Comparison of ENCODE assay signal across 31 cellular contexts in the genomic region with DNA sequence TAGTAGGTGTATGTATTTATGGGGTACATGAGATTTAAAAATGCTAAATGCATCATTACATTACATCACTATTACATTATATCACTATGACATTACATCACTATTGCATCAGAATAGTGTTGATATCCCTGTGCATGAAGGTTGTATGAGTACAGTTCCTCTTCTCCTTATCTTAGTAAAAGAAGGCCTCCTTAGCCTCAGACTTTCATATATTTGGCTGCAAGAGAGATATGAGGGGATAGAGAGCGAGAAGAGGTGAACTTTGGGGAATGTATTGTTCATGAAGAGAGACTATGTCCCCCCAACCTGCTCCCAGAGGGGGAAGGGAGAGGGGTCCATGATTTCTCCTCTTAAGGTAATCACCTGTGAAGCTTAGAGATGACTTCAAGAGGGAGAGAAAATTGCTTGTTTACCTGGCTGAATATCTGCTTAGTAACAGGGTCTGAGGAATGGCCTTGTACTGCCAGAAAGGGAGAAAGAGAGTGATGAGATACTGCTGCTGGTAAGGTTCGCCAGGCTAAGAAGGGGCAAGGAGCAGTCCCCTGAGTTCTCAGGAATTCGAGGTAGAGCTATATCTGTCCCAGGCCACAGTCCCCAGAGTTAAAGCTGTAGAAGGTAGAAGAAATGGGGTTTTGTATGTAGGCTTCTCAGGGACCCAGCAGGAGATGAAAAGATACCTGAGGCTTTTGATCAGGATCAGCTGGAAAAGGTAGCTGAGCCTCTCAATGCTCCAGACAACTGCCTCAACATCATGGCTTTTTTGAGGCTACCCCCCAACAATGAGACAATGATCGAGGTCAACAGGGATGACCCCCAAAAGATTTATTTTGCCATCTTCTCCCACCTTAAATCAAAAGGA.
A peak's percentile ranks its signal among the peaks of the same experiment; 100 is the strongest.
DNase-seq lines count a peak whose midpoint lies in the region; ATAC-seq and TF ChIP-seq lines count a peak whose summit lies in the region.
"Had no signal": no experiment of that assay in that cellular context is flagged by ENCODE, and none has a peak within 500 bp of the region (broad histone marks: within the 10 kb centered on the region; RNA-seq: fewer than 3 reads in every experiment).

No MANE protein-coding gene starts in this region.

- DNase-seq in GM23338 (ENCODE audit: low spot score) (no peak), OCI-LY7 (ENCODE audit: low spot score) (peak; percentile 14), fibroblast of the aortic adventitia (ENCODE audit: low read depth) (peak; percentile 4), D341Med (ENCODE audit: low spot score) (no peak), transverse colon (no peak)
- DNase-seq: activated CD4-positive, alpha-beta T cell treated with anti-CD3 and anti-CD28 coated beads, Interleukin-2, amount 10 ng/mL, durations not matched to agents 24 days and 14 days; activated naive CD4-positive, alpha-beta T cell; activated T-cell treated with anti-CD3 and anti-CD28 coated beads, Interleukin-2, amount 50 U/mL, for 24 hours; body of pancreas; DMS53; foreskin keratinocyte; heart left ventricle; islet precursor cell; left lung; NCI-H1417; NCI-H2029; NCI-H524 treated with DMSO at 0.1 percent for 48 hours; Peyer's patch; right cardiac atrium; SIG-M5; stimulated activated CD4-positive, alpha-beta T cell treated with anti-CD3 and anti-CD28 coated beads, Interleukin-1b, Interleukin-23, amount 100 ng/mL, for 48 hours; stomach; SW 1271; T-helper 9 cell had no signal

- no peaks in the 10 kb centered on the region for H4K20me1 ChIP-seq in BLaER1
- H4K20me1 ChIP-seq in GM23338 (replicated peaks; ENCODE audit: insufficient read depth): no peaks in the 10 kb centered on the region
- no peaks in the 10 kb centered on the region for H4K20me1 ChIP-seq in OCI-LY7 (ENCODE audit: insufficient read depth, low read length)

- ATAC-seq in GM23338: no peak
- ATAC-seq in GM18520 (IDR thresholded peaks at IDR 0.05; ENCODE audit: unreplicated experiment): no peak
- ATAC-seq: body of pancreas, foreskin keratinocyte, heart left ventricle, left lung, right cardiac atrium, WTC11 had no signal

- no peak for TF ChIP-seq EP300 in transverse colon (IDR thresholded peaks at IDR 0.05; ENCODE audit: low read depth)

- no peak overlapping the region for H3K4me3 Mint-ChIP-seq in GM23338
- H3K4me3 Mint-ChIP-seq: activated CD4-positive, alpha-beta T cell treated with anti-CD3 and anti-CD28 coated beads, Interleukin-2, amount 10 ng/mL, durations not matched to agents 24 days and 14 days; activated T-cell treated with anti-CD3 and anti-CD28 coated beads, Interleukin-2, amount 50 U/mL, for 24 hours; central memory CD8-positive, alpha-beta T cell; WTC11 had no signal

- peak overlapping the region; percentile 69; the same call in 1 of the 2 replicates for H3K27ac Mint-ChIP-seq in GM23338
- H3K27ac Mint-ChIP-seq: activated CD4-positive, alpha-beta T cell treated with anti-CD3 and anti-CD28 coated beads, Interleukin-2, amount 10 ng/mL, durations not matched to agents 24 days and 14 days; activated T-cell treated with anti-CD3 and anti-CD28 coated beads, Interleukin-2, amount 50 U/mL, for 24 hours; WTC11 had no signal

- H3K4me1 ChIP-seq in BLaER1 (peaks cover 22% of the 10 kb centered on the region), GM23338 (ENCODE audit: insufficient read depth) (no peaks in the 10 kb centered on the region), OCI-LY7 (ENCODE audit: insufficient read depth, low read length, poor library complexity, severe bottlenecking) (peaks cover 6% of the 10 kb centered on the region), transverse colon (no peaks in the 10 kb centered on the region)
- H3K4me1 ChIP-seq: body of pancreas, esophagus muscularis mucosa, foreskin keratinocyte, HAP-1, heart left ventricle, left lung, Peyer's patch, stomach, vagina had no signal

- H3K9ac ChIP-seq in BLaER1: no peak overlapping the region

- peaks cover 59% of the 10 kb centered on the region for H3K36me3 ChIP-seq in BLaER1
- H3K36me3 ChIP-seq in GM23338 (ENCODE audit: insufficient read depth): no peaks in the 10 kb centered on the region
- H3K36me3 ChIP-seq in OCI-LY7 (ENCODE audit: insufficient read depth, low read length): no peaks in the 10 kb centered on the region
- H3K36me3 ChIP-seq in transverse colon: no peaks in the 10 kb centered on the region
- H3K36me3 ChIP-seq: esophagus muscularis mucosa, HAP-1, heart left ventricle, left lung, Peyer's patch, stomach, vagina had no signal

- no peaks in the 10 kb centered on the region for H3K36me3 Mint-ChIP-seq in GM23338 (ENCODE audit: low read depth)
- H3K36me3 Mint-ChIP-seq: WTC11 had no signal

- TF ChIP-seq CTCF in GM23338 (conservative IDR thresholded peaks at IDR 0.05; ENCODE audit: low read depth in 2 of 2) (no peak), OCI-LY7 (conservative IDR thresholded peaks at IDR 0.05; ENCODE audit: low read length) (no peak), fibroblast of the aortic adventitia (IDR thresholded peaks at IDR 0.05; ENCODE audit: insufficient read depth, low read length) (no peak), transverse colon (IDR thresholded peaks at IDR 0.05) (no peak)

- no peaks in the 10 kb centered on the region for H3K27me3 ChIP-seq in BLaER1
- no peaks in the 10 kb centered on the region for H3K27me3 ChIP-seq in GM23338 (ENCODE audit: insufficient read depth)
- H3K27me3 ChIP-seq in transverse colon: no peaks in the 10 kb centered on the region
- H3K27me3 ChIP-seq: body of pancreas, esophagus muscularis mucosa, foreskin keratinocyte, heart left ventricle, left lung, Peyer's patch, stomach, vagina had no signal

- in situ Hi-C loops in transverse colon (cut with MboI; ENCODE audit: low pct_ligation_motif_present in 1 of 4, low pct_unique_long_range_greater_than_20kb in 1 of 4, low sequenced_read_pairs in 3 of 4): no loop called here

- no peak overlapping the region for H3K4me2 ChIP-seq in BLaER1
- no peak overlapping the region for H3K4me2 ChIP-seq in GM23338
- no peak overlapping the region for H3K4me2 ChIP-seq in OCI-LY7 (ENCODE audit: low read length)

- H2AFZ ChIP-seq in GM23338: no peak overlapping the region
- peak overlapping the region; percentile 61 for H2AFZ ChIP-seq in OCI-LY7 (ENCODE audit: low read length)

- CTCF ChIA-PET in OCI-LY7 (lab: Charles Lee; ENCODE audit: unreplicated experiment): no interaction called here

- intact Hi-C loops in OCI-LY7 (cut with micrococcal nuclease; ENCODE audit: unreplicated experiment): no loop called here
- intact Hi-C loops in transverse colon (cut with DNase I; ENCODE audit: low total_unique reads): no loop called here

- WGBS in transverse colon (ENCODE audit: low coverage in 1 of 2), 2 donors: 72 to 85% methylated on average over 3 to 4 of the region's 4 CpGs

- no peaks in the 10 kb centered on the region for H3K27me3 Mint-ChIP-seq in GM23338 (ENCODE audit: insufficient read depth, low read depth, poor library complexity)

- H3K27ac ChIP-seq in BLaER1 (peak overlapping the region; percentile 36; the same call in 1 of the 2 replicates), GM23338 (ENCODE audit: low read depth) (no peak overlapping the region), OCI-LY7 (ENCODE audit: low read depth, low read length, poor library complexity, severe bottlenecking) (no peak overlapping the region), transverse colon (no peak overlapping the region)
- H3K27ac ChIP-seq: body of pancreas, esophagus muscularis mucosa, foreskin keratinocyte, heart left ventricle, left lung, Peyer's patch, stomach, vagina had no signal

- H3K79me2 ChIP-seq in GM23338 (replicated peaks; ENCODE audit: insufficient read depth) (no peaks in the 10 kb centered on the region), OCI-LY7 (ENCODE audit: insufficient read depth, low read depth, low read length) (no peaks in the 10 kb centered on the region)

- TF ChIP-seq POLR2A in transverse colon (IDR thresholded peaks at IDR 0.05): no peak

- POLR2A ChIA-PET in OCI-LY7 (lab: Charles Lee): interaction anchor here (0.6 to 2.4 kb wide), 5 partner anchors 18 to 52 kb away, joined by 3 to 6 read pairs (median 3); no protein-coding TSS in a partner anchor

- BruUV-seq in OCI-LY7 (replicated peaks; lab: Mats Ljungman, UMichigan): no TSS peak

- H3K9me3 ChIP-seq in BLaER1 (peaks cover 5% of the 10 kb centered on the region; the same call in 1 of the 2 replicates), OCI-LY7 (ENCODE audit: low read length) (no peaks in the 10 kb centered on the region), transverse colon (no peaks in the 10 kb centered on the region)
- H3K9me3 ChIP-seq: body of pancreas, esophagus muscularis mucosa, HAP-1, heart left ventricle, left lung, Peyer's patch, stomach, vagina had no signal

- no peaks in the 10 kb centered on the region for H3F3A ChIP-seq in GM23338 (replicated peaks; ENCODE audit: low read depth)

- peaks cover 12% of the 10 kb centered on the region; the same call in 2 of the 3 replicates for H3K4me1 Mint-ChIP-seq in GM23338
- H3K4me1 Mint-ChIP-seq: activated CD4-positive, alpha-beta T cell treated with anti-CD3 and anti-CD28 coated beads, Interleukin-2, amount 10 ng/mL, durations not matched to agents 24 days and 14 days; central memory CD8-positive, alpha-beta T cell; WTC11 had no signal

- no peaks in the 10 kb centered on the region for H3K9me3 Mint-ChIP-seq in GM23338
- H3K9me3 Mint-ChIP-seq: activated CD4-positive, alpha-beta T cell treated with anti-CD3 and anti-CD28 coated beads, Interleukin-2, amount 10 ng/mL, durations not matched to agents 24 days and 14 days; activated T-cell treated with anti-CD3 and anti-CD28 coated beads, Interleukin-2, amount 50 U/mL, for 24 hours; central memory CD8-positive, alpha-beta T cell had no signal

- H3K4me3 ChIP-seq in BLaER1: no peak overlapping the region
- H3K4me3 ChIP-seq in GM23338: no peak overlapping the region
- H3K4me3 ChIP-seq in OCI-LY7 (ENCODE audit: low read depth, low read length, poor library complexity, severe bottlenecking): no peak overlapping the region
- no peak overlapping the region for H3K4me3 ChIP-seq in fibroblast of the aortic adventitia (ENCODE audit: low read depth, low read length)
- no peak overlapping the region for H3K4me3 ChIP-seq in transverse colon
- H3K4me3 ChIP-seq: body of pancreas, esophagus muscularis mucosa, HAP-1, heart left ventricle, left lung, Peyer's patch, stomach, vagina had no signal

- H3K9me2 ChIP-seq in GM23338 (ENCODE audit: insufficient read depth) (no peaks in the 10 kb centered on the region), OCI-LY7 (ENCODE audit: insufficient read depth, low read length) (no peaks in the 10 kb centered on the region)

TF ChIP-seq in GM23338, 12 proteins besides CTCF, POLR2A, EP300 and RAD21 (continues in another document):
- TF ChIP-seq, protein P1, sequence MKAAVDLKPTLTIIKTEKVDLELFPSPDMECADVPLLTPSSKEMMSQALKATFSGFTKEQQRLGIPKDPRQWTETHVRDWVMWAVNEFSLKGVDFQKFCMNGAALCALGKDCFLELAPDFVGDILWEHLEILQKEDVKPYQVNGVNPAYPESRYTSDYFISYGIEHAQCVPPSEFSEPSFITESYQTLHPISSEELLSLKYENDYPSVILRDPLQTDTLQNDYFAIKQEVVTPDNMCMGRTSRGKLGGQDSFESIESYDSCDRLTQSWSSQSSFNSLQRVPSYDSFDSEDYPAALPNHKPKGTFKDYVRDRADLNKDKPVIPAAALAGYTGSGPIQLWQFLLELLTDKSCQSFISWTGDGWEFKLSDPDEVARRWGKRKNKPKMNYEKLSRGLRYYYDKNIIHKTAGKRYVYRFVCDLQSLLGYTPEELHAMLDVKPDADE (IDR thresholded peaks at IDR 0.05): no peak

Comparison
In these comparisons a context has a peak if more than half of its experiments do, and no peak if none do; other contexts are left out.
1. DNase-seq: peak in OCI-LY7 (single experiment) and fibroblast of the aortic adventitia (single experiment); none in GM23338 (single experiment), D341Med (single experiment) and transverse colon (single experiment).